ENCODE assay signal across 9 cellular contexts in genomic region chr17:40582328-40582901, GRCh38. TPM values are rescaled to one million over a fixed set of nuclear protein-coding genes. Genes with fewer than 3 reads are reported as not detected.
DNase-seq lines count a peak whose midpoint lies in the region; ATAC-seq and TF ChIP-seq lines count a peak whose summit lies in the region.
"Had no signal": no experiment of that assay in that cellular context is flagged by ENCODE, and none has a peak within 500 bp of the region (broad histone marks: within the 10 kb centered on the region; RNA-seq: fewer than 3 reads in every experiment).

No MANE protein-coding gene starts in this region.

- H3K27ac ChIP-seq in foreskin keratinocyte (no peak overlapping the region), upper lobe of right lung (peak overlapping the region; percentile 66), A673 (ENCODE audit: low read depth, low read length, poor library complexity, severe bottlenecking) (no peak overlapping the region)

- intact Hi-C loops in upper lobe of right lung (cut with DNase I), result no loop called here
- intact Hi-C loops in A673 (cut with micrococcal nuclease; ENCODE audit: unreplicated experiment), result no loop called here

- H3K4me1 ChIP-seq in foreskin keratinocyte (no peaks in the 10 kb centered on the region), upper lobe of right lung (peaks cover 5% of the 10 kb centered on the region), HAP-1 (no peaks in the 10 kb centered on the region), A673 (ENCODE audit: insufficient read depth, low read length, poor library complexity, severe bottlenecking) (no peaks in the 10 kb centered on the region)

- no peak for TF ChIP-seq CTCF in foreskin keratinocyte (conservative IDR thresholded peaks at IDR 0.05)
- TF ChIP-seq CTCF in upper lobe of right lung (IDR thresholded peaks at IDR 0.05), result no peak
- no peak for TF ChIP-seq CTCF in A673 (conservative IDR thresholded peaks at IDR 0.05; ENCODE audit: low read depth, low read length)

- POLR2A ChIA-PET in A673 (lab: Charles Lee; ENCODE audit: low non-redundant PET), result no interaction called here

- H3K27me3 ChIP-seq in foreskin keratinocyte, result peaks cover 45% of the 10 kb centered on the region
- no peaks in the 10 kb centered on the region for H3K27me3 ChIP-seq in upper lobe of right lung
- H3K27me3 ChIP-seq in HAP-1 (ENCODE audit: low read depth), result no peaks in the 10 kb centered on the region; the same call in 1 of the 2 replicates
- no peaks in the 10 kb centered on the region for H3K27me3 ChIP-seq in A673 (replicated peaks; ENCODE audit: insufficient read depth, low read depth, low read length, poor library complexity)

- in situ Hi-C loops in HAP-1 (cut with MboI; ENCODE audit: low sequenced_read_pairs), result no loop called here

- H3K4me3 ChIP-seq in upper lobe of right lung (no peak overlapping the region), HAP-1 (no peak overlapping the region), A673 (ENCODE audit: low read depth, low read length, poor library complexity, severe bottlenecking) (no peak overlapping the region)

- no TSS peak for BruUV-seq in A673 (replicated peaks; lab: Mats Ljungman, UMichigan)

- CTCF ChIA-PET in A673 (lab: Charles Lee), result no interaction called here

- H3K9me3 ChIP-seq in upper lobe of right lung, result peaks cover 3% of the 10 kb centered on the region
- no peaks in the 10 kb centered on the region for H3K9me3 ChIP-seq in HAP-1
- H3K9me3 ChIP-seq in A673 (ENCODE audit: low read depth, low read length, poor library complexity, severe bottlenecking), result no peaks in the 10 kb centered on the region

- ATAC-seq in GM18858 (IDR thresholded peaks at IDR 0.05; ENCODE audit: unreplicated experiment), result peak; percentile 67
- peak; percentile 89 for ATAC-seq in HG02678 (IDR thresholded peaks at IDR 0.05; ENCODE audit: unreplicated experiment)
- ATAC-seq in foreskin keratinocyte, result peak; percentile 71
- ATAC-seq in upper lobe of right lung, result peak; percentile 80

- H3K36me3 ChIP-seq in upper lobe of right lung (no peaks in the 10 kb centered on the region), HAP-1 (replicated peaks) (no peaks in the 10 kb centered on the region), A673 (ENCODE audit: insufficient read depth, low read length, poor library complexity, severe bottlenecking) (no peaks in the 10 kb centered on the region)

- DNase-seq in NCI-H1417 (lab: John Stamatoyannopoulos, UW) (peak; percentile 55 to 94 (median 84)), foreskin keratinocyte (peak; percentile 46 to 74), upper lobe of right lung (peak; percentile 73), HAP-1 (ENCODE audit: low spot score in 2 of 2) (no peak), A673 (ENCODE audit: low spot score) (no peak)
- peak; percentile 50 for DNase-seq in activated CD4-positive, CD25-positive, alpha-beta regulatory T cell treated with anti-CD3 and anti-CD28 coated beads, Interleukin-2, amount 50 U/mL, for 72 hours

RNA-seq across cellular contexts. Expression of gene CCR7, which starts 17.1 kb away (rescaled TPM):
- not detected in 2 replicates for total RNA-seq in foreskin keratinocyte
- not detected in 2 replicates for polyA plus RNA-seq in foreskin keratinocyte
- total RNA-seq in upper lobe of right lung, result 1.1 TPM
- 0.30 and 0.55 TPM in 2 replicates for total RNA-seq in A673 (2021)
- total RNA-seq: NCI-H460 had no signal

Comparison
In these comparisons a context has a peak if more than half of its experiments do, and no peak if none do; other contexts are left out.
1. DNase-seq: peak in NCI-H1417 (3 of 3), activated CD4-positive, CD25-positive, alpha-beta regulatory T cell treated with anti-CD3 and anti-CD28 coated beads, Interleukin-2, amount 50 U/mL, for 72 hours (single experiment), foreskin keratinocyte (2 of 2) and upper lobe of right lung (single experiment); none in HAP-1 (0 of 2) and A673 (single experiment).
2. Peak in every context shown above with its lines, with median percentiles within 50 percentile points of each other: ATAC-seq.